Comparison of ENCODE assay signal across 8 cellular contexts in genomic region chr15:37101634-37102314, GRCh38. TPM values are rescaled to one million over a fixed set of nuclear protein-coding genes. Genes with fewer than 3 reads are reported as not detected.
DNase-seq lines count a peak whose midpoint lies in the region; ATAC-seq and TF ChIP-seq lines count a peak whose summit lies in the region.

No MANE protein-coding gene starts in this region.

- H3K9me3 Mint-ChIP-seq in endothelial cell (ENCODE audit: unreplicated experiment): no peaks in the 10 kb centered on the region

- H3K9me3 ChIP-seq in uterus: no peaks in the 10 kb centered on the region

- H3K36me3 Mint-ChIP-seq in endothelial cell (ENCODE audit: low read depth, unreplicated experiment): no peaks in the 10 kb centered on the region

- no peak overlapping the region for H3K27ac Mint-ChIP-seq in endothelial cell (ENCODE audit: unreplicated experiment)

- intact Hi-C loops in uterus (cut with DNase I; ENCODE audit: low total_unique reads): no loop called here

- H3K4me3 ChIP-seq in LNCaP clone FGC (ENCODE audit: low read depth, low read length) (peak overlapping the region; percentile 55), uterus (peak overlapping the region; percentile 66 to 92)

- peaks cover 30% of the 10 kb centered on the region for H3K27me3 Mint-ChIP-seq in endothelial cell (ENCODE audit: unreplicated experiment)

- H3K4me1 Mint-ChIP-seq in endothelial cell (ENCODE audit: unreplicated experiment): peaks cover 32% of the 10 kb centered on the region

- no peaks in the 10 kb centered on the region for H3K27me3 ChIP-seq in uterus

- H3K4me3 Mint-ChIP-seq in endothelial cell (ENCODE audit: unreplicated experiment): peak overlapping the region; percentile 98

- H3K4me1 ChIP-seq in uterus: no peaks in the 10 kb centered on the region

- peak; percentile 69 to 74 for TF ChIP-seq POLR2A in uterus (IDR thresholded peaks at IDR 0.05)

- TF ChIP-seq CTCF in LNCaP clone FGC (IDR thresholded peaks at IDR 0.05; ENCODE audit: control insufficient read depth, extremely low read depth, insufficient read depth): no peak
- TF ChIP-seq CTCF in endothelial cell (IDR thresholded peaks at IDR 0.05; ENCODE audit: unreplicated experiment): no peak
- peak in 1 of 4 experiments; percentile 22 for TF ChIP-seq CTCF in uterus (IDR thresholded peaks at IDR 0.05)

- DNase-seq in DMS 273 (lab: John Stamatoyannopoulos, UW; ENCODE audit: unreplicated experiment) (peak; percentile 85), DMS 273 treated with DMSO at 0.1 percent for 48 hours (lab: John Stamatoyannopoulos, UW) (no peak), LNCaP clone FGC (ENCODE audit: low read depth) (no peak), SW480 (ENCODE audit: low spot score) (peak; percentile 52), endothelial cell (ENCODE audit: low spot score) (peak; percentile 75), midbrain (lab: John Stamatoyannopoulos, UW) (peak; percentile 56), uterus (peak; percentile 86 to 89)

- no peaks in the 10 kb centered on the region for H3K36me3 ChIP-seq in uterus

- H3K27ac ChIP-seq in uterus: peak overlapping the region; percentile 97

- ATAC-seq in GM21786 (IDR thresholded peaks at IDR 0.05; ENCODE audit: unreplicated experiment): peak; percentile 44

RNA-seq across cellular contexts. Expression of gene MEIS2, which starts 1.4 kb away (rescaled TPM):
- total RNA-seq in endothelial cell (ENCODE audit: unreplicated experiment): 13.0 TPM
- 100 to 1,000 TPM in 2 of 4 donors, 10 to 100 TPM in 2; 84.0 to 184 (median 112) TPM for total RNA-seq in uterus

Comparison
In these comparisons a context has a peak if more than half of its experiments do, and no peak if none do; other contexts are left out.
1. DNase-seq: peak in DMS 273 (single experiment), SW480 (single experiment), endothelial cell (single experiment), midbrain (single experiment) and uterus (2 of 2); none in DMS 273 treated with DMSO at 0.1 percent for 48 hours (single experiment) and LNCaP clone FGC (single experiment).